In the genomic region with DNA sequence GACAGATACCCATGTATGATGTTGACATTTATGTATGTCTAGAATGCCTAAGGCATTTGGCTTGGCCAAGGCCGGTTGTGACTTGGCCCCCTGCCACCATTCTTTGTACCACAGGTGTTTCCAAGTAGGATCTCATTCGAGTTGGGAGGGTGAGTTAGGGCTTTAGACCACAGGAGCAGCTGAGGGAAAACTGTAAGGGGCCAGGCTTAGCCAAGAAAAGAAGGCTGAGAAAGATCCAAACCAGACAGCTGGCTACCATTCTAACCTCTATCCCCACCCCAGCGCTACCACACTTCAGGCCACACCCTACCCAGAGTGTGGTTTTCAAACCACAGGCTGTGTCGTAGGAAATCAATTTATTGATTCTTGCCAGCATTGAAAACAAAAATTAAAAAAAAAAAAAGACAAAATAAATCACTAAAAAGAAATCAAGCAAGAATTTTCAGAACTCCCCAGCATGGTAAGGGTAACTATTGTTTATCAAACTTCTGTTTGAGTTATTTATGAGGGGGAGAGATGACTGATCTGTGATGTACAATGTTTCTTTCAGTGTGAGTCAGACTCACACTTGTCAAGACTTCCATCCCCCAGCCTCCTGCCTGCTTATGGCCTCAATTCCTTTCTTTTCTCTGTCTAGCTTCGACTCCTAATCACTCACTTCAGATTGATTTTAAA, we compare ENCODE assay signal across 8 cellular contexts.
DNase-seq lines count a peak whose midpoint lies in the region; ATAC-seq and TF ChIP-seq lines count a peak whose summit lies in the region.

No MANE protein-coding gene starts in this region.

- peak overlapping the region; percentile 25; the same call in 1 of the 2 replicates for H2AFZ ChIP-seq in KMS-11 (ENCODE audit: low read depth)

- H3K27me3 ChIP-seq in KMS-11 (ENCODE audit: insufficient read depth, low read depth): no peaks in the 10 kb centered on the region

- DNase-seq in fibroblast of pulmonary artery (ENCODE audit: low read depth): peak; percentile 61
- no peak for DNase-seq in hippocampal formation (lab: John Stamatoyannopoulos, UW)
- DNase-seq in Kasumi-1 (lab: John Stamatoyannopoulos, UW): no peak
- no peak for DNase-seq in UCSD-AML1 (lab: John Stamatoyannopoulos, UW; ENCODE audit: unreplicated experiment)

- H3K4me3 ChIP-seq in KMS-11 (IDR thresholded peaks at IDR 0.05; ENCODE audit: insufficient read depth, low read depth, low read length) (no peak overlapping the region), fibroblast of pulmonary artery (replicated peaks; ENCODE audit: low read depth, low read length) (no peak overlapping the region)

- no peak overlapping the region for H3K9ac ChIP-seq in KMS-11

- peak overlapping the region; percentile 91 for H3K4me2 ChIP-seq in KMS-11

- no peaks in the 10 kb centered on the region for H4K20me1 ChIP-seq in KMS-11 (ENCODE audit: insufficient read depth)

- no peaks in the 10 kb centered on the region for H3K36me3 ChIP-seq in KMS-11 (ENCODE audit: insufficient read depth)

- TF ChIP-seq CTCF in KMS-11 (conservative IDR thresholded peaks at IDR 0.05; ENCODE audit: low read depth, low read length): no peak
- TF ChIP-seq CTCF in fibroblast of pulmonary artery (IDR thresholded peaks at IDR 0.05; ENCODE audit: low read length, missing control alignments): no peak

- TF ChIP-seq POLR2A in GM18505 (IDR thresholded peaks at IDR 0.05; ENCODE audit: borderline replicate concordance, extremely low read depth, insufficient read depth, insufficient read length): no peak

- no peaks in the 10 kb centered on the region for H3K79me2 ChIP-seq in KMS-11 (ENCODE audit: insufficient read depth, low read depth)

- ATAC-seq in GM18505 (IDR thresholded peaks at IDR 0.05; ENCODE audit: unreplicated experiment): peak; percentile 75
- ATAC-seq in GM21737 (IDR thresholded peaks at IDR 0.05; ENCODE audit: unreplicated experiment): peak; percentile 50
- peak; percentile 86 to 93 for ATAC-seq in activated CD4-positive, CD25-positive, alpha-beta regulatory T cell treated with anti-CD3 and anti-CD28 coated beads, Interleukin-2, amount 50 U/mL, for 24 hours

- H3K4me1 ChIP-seq in KMS-11 (ENCODE audit: low read depth, poor library complexity, severe bottlenecking): peaks cover 84% of the 10 kb centered on the region

- H3K27ac ChIP-seq in KMS-11: peak overlapping the region; percentile 84
